In genomic region chr6:128557086-128557485, GRCh38 we compare ENCODE assay signal across 32 cellular contexts.
"Had no signal": no experiment of that assay in that cellular context is flagged by ENCODE, and none has a peak within 500 bp of the region (broad histone marks: within the 10 kb centered on the region; RNA-seq: fewer than 3 reads in every experiment).

No MANE protein-coding gene starts in this region.

- ATAC-seq: activated CD8-positive, alpha-beta T cell treated with anti-CD3 and anti-CD28 coated beads for 36 hours; Panc1 had no signal

- H3K36me3 ChIP-seq: SJCRH30, WERI-Rb-1 had no signal

- FAIRE-seq: bronchial epithelial cell had no signal

- H3K9me3 ChIP-seq: SJCRH30 had no signal

- H3K9me3 Mint-ChIP-seq: activated CD4-positive, alpha-beta T cell treated with anti-CD3 and anti-CD28 coated beads, Interleukin-2, amount 10 ng/mL, durations not matched to agents 24 days and 14 days; activated CD8-positive, alpha-beta T cell treated with anti-CD3 and anti-CD28 coated beads for 36 hours; activated T-helper 2 cell treated with anti-CD3 and anti-CD28 coated beads, Interferon-gamma antibody, Interleukin-2, Interleukin-4, amounts not matched to agents 10 μg/mL and 5 μg/mL and 100 μg/mL, durations not matched to agents 14 hours and 24 hours and 36 hours; brain had no signal

- H3K9ac ChIP-seq: KMS-11 had no signal

- H3K4me3 ChIP-seq: SJCRH30, SK-N-MC had no signal

- H3K27ac ChIP-seq: KMS-11, SJCRH30, SK-N-MC, WERI-Rb-1 had no signal

- H3K27me3 ChIP-seq: SJCRH30 had no signal

- H3K36me3 Mint-ChIP-seq: activated naive CD8-positive, alpha-beta T cell treated with anti-CD3 and anti-CD28 coated beads, Interleukin-2, amount 10 ng/mL, durations not matched to agents 7 days and 5 days; brain had no signal

- H3K27ac Mint-ChIP-seq: activated CD4-positive, alpha-beta T cell treated with anti-CD3 and anti-CD28 coated beads, Interleukin-2, amount 10 ng/mL, durations not matched to agents 24 days and 14 days; activated CD8-positive, alpha-beta T cell treated with anti-CD3 and anti-CD28 coated beads for 36 hours; activated naive CD4-positive, alpha-beta T cell treated with anti-CD3 and anti-CD28 coated beads, Interleukin-2, amount 50 U/mL, for 24 hours; activated naive CD8-positive, alpha-beta T cell treated with anti-CD3 and anti-CD28 coated beads, Interleukin-2, amount 10 ng/mL, durations not matched to agents 7 days and 5 days; activated T-helper 2 cell treated with anti-CD3 and anti-CD28 coated beads, Interferon-gamma antibody, Interleukin-2, Interleukin-4, amounts not matched to agents 10 μg/mL and 5 μg/mL and 100 μg/mL, durations not matched to agents 14 hours and 24 hours and 36 hours; brain had no signal

- H3K4me2 ChIP-seq: KMS-11 had no signal

- H3K4me1 Mint-ChIP-seq: activated CD4-positive, alpha-beta T cell treated with anti-CD3 and anti-CD28 coated beads, Interleukin-2, amount 10 ng/mL, durations not matched to agents 24 days and 14 days; activated naive CD4-positive, alpha-beta T cell treated with anti-CD3 and anti-CD28 coated beads, Interleukin-2, amount 50 U/mL, for 24 hours; activated naive CD8-positive, alpha-beta T cell treated with anti-CD3 and anti-CD28 coated beads, Interleukin-2, amount 10 ng/mL, durations not matched to agents 7 days and 5 days had no signal

- DNase-seq: activated CD4-positive, alpha-beta T cell treated with anti-CD3 and anti-CD28 coated beads, Interleukin-2, amount 10 ng/mL, durations not matched to agents 24 days and 14 days; activated CD4-positive, alpha-beta T cell treated with anti-CD3 and anti-CD28 coated beads, Interleukin-2, amount 50 U/mL, for 4 hours; activated CD4-positive, CD25-positive, alpha-beta regulatory T cell; activated CD8-positive, alpha-beta T cell treated with anti-CD3 and anti-CD28 coated beads for 36 hours; activated gamma-delta T cell; activated naive CD4-positive, alpha-beta T cell treated with Interleukin-2 at 50 U/mL for 16 hours; activated naive CD8-positive, alpha-beta T cell treated with anti-CD3 and anti-CD28 coated beads, Interleukin-2, amount 10 ng/mL, durations not matched to agents 7 days and 5 days; activated T-cell treated with anti-CD3 and anti-CD28 coated beads, Interleukin-2, amount 50 U/mL, for 1 hour; MM.1S; MV-4-11; NCI-H1092; NCI-H1436 treated with DMSO at 0.1 percent for 48 hours; NCI-H1694 treated with DMSO at 0.1 percent for 48 hours; NCI-H2029 treated with DMSO at 0.1 percent for 48 hours; NCI-H2107; NCI-H2171 treated with DMSO at 0.1 percent for 48 hours; NCI-H2227 treated with DMSO at 0.1 percent for 48 hours; NCI-H446 treated with DMSO at 0.1 percent for 48 hours; NCI-H524; NCI-H69; NCI-H82; SHP77; SJCRH30; T1000; WERI-Rb-1 had no signal

- H3K4me3 Mint-ChIP-seq: activated CD4-positive, alpha-beta T cell treated with anti-CD3 and anti-CD28 coated beads, Interleukin-2, amount 10 ng/mL, durations not matched to agents 24 days and 14 days; activated CD8-positive, alpha-beta T cell treated with anti-CD3 and anti-CD28 coated beads for 36 hours; activated naive CD4-positive, alpha-beta T cell treated with anti-CD3 and anti-CD28 coated beads, Interleukin-2, amount 50 U/mL, for 24 hours; activated naive CD8-positive, alpha-beta T cell treated with anti-CD3 and anti-CD28 coated beads, Interleukin-2, amount 10 ng/mL, durations not matched to agents 7 days and 5 days; brain had no signal
